13 cellular contexts compared by ENCODE assay signal in the genomic region with DNA sequence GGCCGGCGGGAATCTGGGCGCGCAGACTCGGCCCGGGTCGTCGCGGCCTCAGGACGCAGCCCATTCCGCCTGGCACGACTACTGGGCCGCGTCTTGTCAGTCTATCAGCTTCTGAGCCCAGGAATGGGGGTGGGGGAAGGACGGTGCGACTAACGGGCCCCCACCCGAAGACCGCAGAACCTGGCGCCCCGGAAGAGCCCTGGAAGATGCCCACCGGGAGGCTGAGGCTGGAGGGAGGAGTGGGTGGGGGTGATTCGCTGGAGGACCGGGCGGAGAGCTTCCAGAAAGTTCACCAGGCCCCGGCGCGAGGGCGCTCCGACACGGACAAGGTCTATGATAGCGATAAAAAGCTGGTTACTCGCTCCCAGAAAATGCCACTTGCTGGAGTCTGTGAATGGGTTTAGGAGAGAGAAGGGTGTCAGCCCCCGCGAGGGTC. TPM values are rescaled to one million over a fixed set of nuclear protein-coding genes. Genes with fewer than 3 reads are reported as not detected.
DNase-seq lines count a peak whose midpoint lies in the region; ATAC-seq, FAIRE-seq and TF ChIP-seq lines count a peak whose summit lies in the region.
"Had no signal": no experiment of that assay in that cellular context is flagged by ENCODE, and none has a peak within 500 bp of the region (broad histone marks: within the 10 kb centered on the region; RNA-seq: fewer than 3 reads in every experiment).

No MANE protein-coding gene starts in this region.

- H2BK15ac ChIP-seq in H9 (ENCODE audit: low read depth, low read length), result no peak overlapping the region

- no peak overlapping the region for H4K8ac ChIP-seq in H9 (replicated peaks; ENCODE audit: insufficient read length, low read depth, low read length)

- TF ChIP-seq CTCF in H9 (conservative IDR thresholded peaks at IDR 0.05), result no peak
- TF ChIP-seq CTCF in bronchial epithelial cell (IDR thresholded peaks at IDR 0.05; ENCODE audit: insufficient read depth, low read length, severe bottlenecking), result no peak
- no peak for TF ChIP-seq CTCF in natural killer cell (IDR thresholded peaks at IDR 0.05)
- TF ChIP-seq CTCF in colonic mucosa (IDR thresholded peaks at IDR 0.05), result no peak

- H2BK120ac ChIP-seq in H9 (ENCODE audit: low read depth, low read length, poor library complexity, severe bottlenecking), result no peak overlapping the region

- H3K27me3 Mint-ChIP-seq in H9 (ENCODE audit: low read depth), result peaks cover 100% of the 10 kb centered on the region
- H3K27me3 Mint-ChIP-seq in natural killer cell (ENCODE audit: low read depth in 2 of 2), result peaks cover 77 to 92% of the 10 kb centered on the region in 2 donors

- no peak overlapping the region for H3K23ac ChIP-seq in H9 (ENCODE audit: insufficient read length, low read depth, low read length)

- no peak overlapping the region for H2BK12ac ChIP-seq in H9 (ENCODE audit: insufficient read length, low read depth, low read length)

- H2BK5ac ChIP-seq in H9 (ENCODE audit: insufficient read length, low read length), result no peak overlapping the region

- peak overlapping the region in 1 of 2 experiments; percentile 84; a peak in 3 of 5 replicates for H3K4me3 Mint-ChIP-seq in H9
- H3K4me3 Mint-ChIP-seq in natural killer cell, result peak overlapping the region; percentile 88

- H3K27me3 ChIP-seq in ACC112 (ENCODE audit: insufficient read depth, low read length) (peaks cover 100% of the 10 kb centered on the region), H9 (ENCODE audit: insufficient read depth, low read length) (peaks cover 92% of the 10 kb centered on the region), bronchial epithelial cell (ENCODE audit: control insufficient read depth, insufficient read depth, low read length) (peaks cover 55% of the 10 kb centered on the region), colonic mucosa (peaks cover 99% of the 10 kb centered on the region)

- no peak overlapping the region for H3T11ph ChIP-seq in H9 (ENCODE audit: low read length)

- H3K27ac ChIP-seq in ACC112 (ENCODE audit: low read depth, low read length) (no peak overlapping the region), H9 (ENCODE audit: insufficient read length, low read depth, low read length) (no peak overlapping the region), colonic mucosa (no peak overlapping the region)
- H3K27ac ChIP-seq: prostate gland had no signal

- H3K36me3 ChIP-seq in ACC112 (ENCODE audit: insufficient read depth, low read length) (no peaks in the 10 kb centered on the region), bronchial epithelial cell (ENCODE audit: control insufficient read depth, insufficient read depth, low read length) (no peaks in the 10 kb centered on the region), colonic mucosa (no peaks in the 10 kb centered on the region)
- H3K36me3 ChIP-seq: prostate gland had no signal

- H2AFZ ChIP-seq in ACC112 (ENCODE audit: low read length, unreplicated experiment) (no peak overlapping the region), H9 (ENCODE audit: low read length) (no peak overlapping the region)

- H3K9me3 Mint-ChIP-seq in H9 (peaks cover 4 to 16% of the 10 kb centered on the region in 2 experiments), natural killer cell (no peaks in the 10 kb centered on the region)

- H3K4ac ChIP-seq in H9 (ENCODE audit: low read depth, low read length), result no peak overlapping the region

- H2BK20ac ChIP-seq in H9 (ENCODE audit: low read depth, low read length, poor library complexity, severe bottlenecking), result no peak overlapping the region

- H3K27ac Mint-ChIP-seq in H9 (no peak overlapping the region), natural killer cell (peak overlapping the region in 1 of 2 donors; percentile 4)

- H3K14ac ChIP-seq in H9 (ENCODE audit: insufficient read depth, low read length), result no peak overlapping the region; the same call in 1 of the 2 replicates

- H3K79me1 ChIP-seq in H9 (ENCODE audit: insufficient read depth, low read depth, low read length, poor library complexity, severe bottlenecking), result no peaks in the 10 kb centered on the region

- no peak overlapping the region for H3K9ac ChIP-seq in H9 (ENCODE audit: extremely low read depth, insufficient read length, low read length)
- H3K9ac ChIP-seq in colonic mucosa (ENCODE audit: low read depth in 2 of 2, low read length in 2 of 2), result no peak overlapping the region

- ATAC-seq in natural killer cell, result no peak

- no peak overlapping the region for H3K56ac ChIP-seq in H9 (ENCODE audit: insufficient read length, low read depth, low read length)

- FAIRE-seq in bronchial epithelial cell (lab: Jason Lieb, UNC), result no peak

- H3K4me1 ChIP-seq in ACC112 (ENCODE audit: control insufficient read depth, insufficient read depth, low read length, unreplicated experiment) (no peaks in the 10 kb centered on the region), H9 (ENCODE audit: insufficient read depth, low read length) (no peaks in the 10 kb centered on the region), colonic mucosa (peaks cover 8% of the 10 kb centered on the region)
- H3K4me1 ChIP-seq: prostate gland had no signal

- peaks cover 9% of the 10 kb centered on the region for H3K23me2 ChIP-seq in H9 (ENCODE audit: insufficient read length, low read depth, low read length, poor library complexity, severe bottlenecking)

- H3K9me3 ChIP-seq in H9 (ENCODE audit: control insufficient read depth, low read depth, low read length) (no peaks in the 10 kb centered on the region), colonic mucosa (no peaks in the 10 kb centered on the region)
- H3K9me3 ChIP-seq: prostate gland had no signal

- H3K79me2 ChIP-seq in ACC112 (ENCODE audit: control insufficient read depth, insufficient read depth, low read length, unreplicated experiment) (no peaks in the 10 kb centered on the region), H9 (ENCODE audit: insufficient read depth, low read length) (no peaks in the 10 kb centered on the region)

- peaks cover 32 to 60% of the 10 kb centered on the region in 2 experiments for H3K4me1 Mint-ChIP-seq in H9
- H3K4me1 Mint-ChIP-seq in natural killer cell, result peaks cover 46 to 50% of the 10 kb centered on the region in 2 donors

- no peak overlapping the region for H2AK5ac ChIP-seq in H9 (ENCODE audit: insufficient read length, low read length)

- no peak overlapping the region for H4K91ac ChIP-seq in H9 (ENCODE audit: insufficient read length, low read depth, low read length)

- intact Hi-C loops in natural killer cell (cut with micrococcal nuclease), result no loop called here
- intact Hi-C loops in colonic mucosa (cut with DNase I), result no loop called here

- no peaks in the 10 kb centered on the region for H4K20me1 ChIP-seq in H9 (ENCODE audit: control insufficient read depth, insufficient read depth, insufficient read length)

- H4K5ac ChIP-seq in H9 (ENCODE audit: insufficient read length, low read depth, low read length), result no peak overlapping the region

- H3K36me3 Mint-ChIP-seq in H9 (ENCODE audit: insufficient read depth in 1 of 3, low read depth in 3 of 3), result peaks cover 0 to 4% (median 2%) of the 10 kb centered on the region in 3 experiments; a peak in 3 of 7 replicates
- peaks cover 16% of the 10 kb centered on the region for H3K36me3 Mint-ChIP-seq in natural killer cell

- peak; percentile 48 for DNase-seq in H9
- no peak for DNase-seq in bronchial epithelial cell (ENCODE audit: low read depth)
- DNase-seq in natural killer cell, result no peak
- DNase-seq in Ammon's horn (ENCODE audit: low spot score), result no peak
- DNase-seq in NCI-H2029 treated with DMSO at 0.1 percent for 48 hours (lab: John Stamatoyannopoulos, UW), result no peak
- no peak for DNase-seq in OCI-M2 (lab: John Stamatoyannopoulos, UW; ENCODE audit: unreplicated experiment)
- DNase-seq in colonic mucosa, result no peak
- DNase-seq: activated effector memory CD4-positive, alpha-beta T cell treated with Interleukin-2 at 50 U/mL for 16 hours; DMS153; NCI-H748 treated with DMSO at 0.1 percent for 48 hours had no signal

- H3K18ac ChIP-seq in H9 (ENCODE audit: insufficient read length, low read depth, low read length), result no peak overlapping the region

- H3K4me3 ChIP-seq in ACC112 (ENCODE audit: low read depth, low read length) (0 out of 2 replicates have a peak overlapping the region, but pooled peaks have one; percentile 21), bronchial epithelial cell (ENCODE audit: low read depth, low read length) (peak overlapping the region; percentile 6), colonic mucosa (no peak overlapping the region)
- H3K4me3 ChIP-seq: prostate gland had no signal

- WGBS in H9 (ENCODE audit: extremely low coverage, insufficient read length, low lambda C conversion rate), result no CpG with 5 or more reads among the region's 35 CpGs

- H3K4me2 ChIP-seq in H9 (ENCODE audit: insufficient read depth, insufficient read length, low read length), result no peak overlapping the region

RNA-seq across cellular contexts. Expression of gene DMRTA2, which starts 1.7 kb away (rescaled TPM):
- 0.07 and 0.11 TPM in 2 replicates for total RNA-seq in H9 (2021)
- total RNA-seq in bronchial epithelial cell, result 4.2 and 7.4 TPM in 2 replicates
- not detected for total RNA-seq in natural killer cell
- not detected for total RNA-seq in colonic mucosa
- total RNA-seq: epithelial cell of proximal tubule had no signal
